9 cellular contexts compared by ENCODE assay signal in genomic region chr6:3355011-3355357, GRCh38.
DNase-seq lines count a peak whose midpoint lies in the region; FAIRE-seq and TF ChIP-seq lines count a peak whose summit lies in the region.
"Had no signal": no experiment of that assay in that cellular context is flagged by ENCODE, and none has a peak within 500 bp of the region (broad histone marks: within the 10 kb centered on the region; RNA-seq: fewer than 3 reads in every experiment).

No MANE protein-coding gene starts in this region.

- no peak overlapping the region for H2AFZ ChIP-seq in astrocyte (ENCODE audit: low read depth, low read length)

- H3K4me1 ChIP-seq in astrocyte (ENCODE audit: insufficient read depth, low read length) (peaks cover 25% of the 10 kb centered on the region), testis (peaks cover 17% of the 10 kb centered on the region)

- TF ChIP-seq POLR2A in testis (IDR thresholded peaks at IDR 0.05), result no peak
- TF ChIP-seq POLR2A in GM12892 (IDR thresholded peaks at IDR 0.05; ENCODE audit: low read depth, low read length), result no peak

- H3K27ac Mint-ChIP-seq in astrocyte (ENCODE audit: unreplicated experiment) (peak overlapping the region; percentile 45), mesothelial cell of epicardium (peak overlapping the region; percentile 95), Calu3 (ENCODE audit: unreplicated experiment) (no peak overlapping the region)

- H3K4me1 Mint-ChIP-seq in astrocyte (ENCODE audit: low read depth, unreplicated experiment), result peaks cover 10% of the 10 kb centered on the region
- H3K4me1 Mint-ChIP-seq in mesothelial cell of epicardium, result peaks cover 46% of the 10 kb centered on the region
- peaks cover 8% of the 10 kb centered on the region for H3K4me1 Mint-ChIP-seq in Calu3 (ENCODE audit: low read depth, unreplicated experiment)

- CTCF ChIA-PET in Calu3 (lab: Charles Lee), result no interaction called here

- BruUV-seq in Calu3 (replicated peaks; lab: Mats Ljungman, UMichigan), result no TSS peak

- H3K27me3 ChIP-seq in astrocyte (ENCODE audit: insufficient read depth, low read length) (no peaks in the 10 kb centered on the region), testis (no peaks in the 10 kb centered on the region)

- H4K20me1 ChIP-seq in astrocyte (ENCODE audit: insufficient read depth, low read length), result no peaks in the 10 kb centered on the region

- H3K4me2 ChIP-seq in astrocyte (ENCODE audit: low read length), result no peak overlapping the region

- peak; percentile 44 for DNase-seq in NCI-H526 treated with DMSO at 0.1 percent for 48 hours (lab: John Stamatoyannopoulos, UW)
- DNase-seq in astrocyte (ENCODE audit: low read depth), result no peak
- no peak for DNase-seq in mesothelial cell of epicardium (ENCODE audit: low spot score in 2 of 2, unreplicated experiment in 2 of 2)
- DNase-seq in testis, result no peak
- DNase-seq in GM12892 (ENCODE audit: insufficient read length), result no peak
- DNase-seq in HT-29 (ENCODE audit: low spot score), result no peak
- no peak for DNase-seq in Calu3
- DNase-seq: activated gamma-delta T cell treated with Interleukin-2 at 50 U/mL for 16 hours had no signal

- 26 to 35% methylated on average over 4 of the region's 4 CpGs for WGBS in testis, 2 donors

- intact Hi-C loops in testis (cut with DNase I; ENCODE audit: low total_unique reads) (no loop called here), Calu3 (cut with micrococcal nuclease; ENCODE audit: unreplicated experiment) (no loop called here)

- H3K36me3 ChIP-seq in astrocyte (ENCODE audit: insufficient read depth, low read length) (no peaks in the 10 kb centered on the region), testis (ENCODE audit: low read depth, missing control alignments) (no peaks in the 10 kb centered on the region)

- peaks cover 5% of the 10 kb centered on the region for H3K27me3 Mint-ChIP-seq in astrocyte (ENCODE audit: low read depth, unreplicated experiment)
- H3K27me3 Mint-ChIP-seq in mesothelial cell of epicardium (ENCODE audit: low read depth), result no peaks in the 10 kb centered on the region
- peaks cover 8% of the 10 kb centered on the region for H3K27me3 Mint-ChIP-seq in Calu3 (ENCODE audit: unreplicated experiment)

- H3K36me3 Mint-ChIP-seq in astrocyte (ENCODE audit: low read depth, unreplicated experiment), result no peaks in the 10 kb centered on the region
- no peaks in the 10 kb centered on the region for H3K36me3 Mint-ChIP-seq in mesothelial cell of epicardium
- peaks cover 7% of the 10 kb centered on the region for H3K36me3 Mint-ChIP-seq in Calu3 (ENCODE audit: insufficient read depth, unreplicated experiment)

- no peak overlapping the region for H3K4me3 ChIP-seq in astrocyte (ENCODE audit: insufficient read depth, low read depth, low read length)
- H3K4me3 ChIP-seq in testis, result no peak overlapping the region

- peaks cover 2% of the 10 kb centered on the region for H3K9me3 Mint-ChIP-seq in astrocyte (ENCODE audit: unreplicated experiment)
- H3K9me3 Mint-ChIP-seq in mesothelial cell of epicardium, result no peaks in the 10 kb centered on the region
- H3K9me3 Mint-ChIP-seq in Calu3 (ENCODE audit: low read depth, unreplicated experiment), result no peaks in the 10 kb centered on the region
- H3K9me3 Mint-ChIP-seq: T-helper 2 cell treated with Interferon-gamma antibody and Interleukin-4, amounts not matched to agents 5 μg/mL and 100 μg/mL, for 36 hours had no signal

- H3K4me3 Mint-ChIP-seq in astrocyte (ENCODE audit: unreplicated experiment), result no peak overlapping the region
- H3K4me3 Mint-ChIP-seq in mesothelial cell of epicardium, result peak overlapping the region; percentile 5
- H3K4me3 Mint-ChIP-seq in Calu3 (ENCODE audit: low read depth, unreplicated experiment), result no peak overlapping the region

- FAIRE-seq in astrocyte (lab: Jason Lieb, UNC) (no peak), GM12892 (lab: Jason Lieb, UNC) (no peak)

- no peaks in the 10 kb centered on the region for H3K9me3 ChIP-seq in astrocyte (ENCODE audit: insufficient read depth, low read depth, low read length)
- H3K9me3 ChIP-seq in testis, result no peaks in the 10 kb centered on the region

- TF ChIP-seq CTCF in astrocyte (IDR thresholded peaks at IDR 0.05; ENCODE audit: insufficient read depth, low read depth, low read length) (no peak), mesothelial cell of epicardium (IDR thresholded peaks at IDR 0.05; ENCODE audit: unreplicated experiment) (no peak), testis (IDR thresholded peaks at IDR 0.05) (no peak), Calu3 (IDR thresholded peaks at IDR 0.05; ENCODE audit: unreplicated experiment) (no peak)

- no peak overlapping the region for H3K27ac ChIP-seq in astrocyte (ENCODE audit: low read depth, low read length)
- H3K27ac ChIP-seq in testis, result peak overlapping the region; percentile 67 to 90

- H3K9ac ChIP-seq in astrocyte (ENCODE audit: low read length), result no peak overlapping the region

- no peaks in the 10 kb centered on the region for H3K79me2 ChIP-seq in astrocyte (ENCODE audit: insufficient read depth, low read length)
